In genomic region chr1:156856282-156856785, GRCh38 we compare ENCODE assay signal across 29 cellular contexts. TPM values are rescaled to one million over a fixed set of nuclear protein-coding genes. Genes with fewer than 3 reads are reported as not detected.
"Had no signal": no experiment of that assay in that cellular context is flagged by ENCODE, and none has a peak within 500 bp of the region (broad histone marks: within the 10 kb centered on the region; RNA-seq: fewer than 3 reads in every experiment).

No MANE protein-coding gene starts in this region.

- H3K9me3 Mint-ChIP-seq: activated CD4-positive, alpha-beta T cell treated with anti-CD3 and anti-CD28 coated beads, Interleukin-2, amount 10 ng/mL, durations not matched to agents 7 days and 5 days; activated naive CD4-positive, alpha-beta T cell treated with anti-CD3 and anti-CD28 coated beads for 36 hours; activated naive CD4-positive, alpha-beta T cell treated with anti-CD3 and anti-CD28 coated beads, Interleukin-2, amount 50 U/mL, for 72 hours; activated T-cell treated with anti-CD3 and anti-CD28 coated beads, Interleukin-2, amount 50 U/mL, for 24 hours had no signal

- H3K9me3 ChIP-seq: adrenal gland, body of pancreas, breast epithelium, SJCRH30 had no signal

- ATAC-seq: activated CD4-positive, alpha-beta T cell treated with anti-CD3 and anti-CD28 coated beads for 36 hours; activated CD4-positive, CD25-positive, alpha-beta regulatory T cell treated with anti-CD3 and anti-CD28 coated beads, Interleukin-2, amount 50 U/mL, for 24 hours; activated CD8-positive, alpha-beta T cell treated with anti-CD3 and anti-CD28 coated beads, Interleukin-2, amount 10 ng/mL, durations not matched to agents 7 days and 5 days; activated naive CD4-positive, alpha-beta T cell treated with anti-CD3 and anti-CD28 coated beads, Interleukin-2, amount 50 U/mL, for 72 hours; body of pancreas; Panc1 had no signal

- H3K27ac Mint-ChIP-seq: activated CD4-positive, alpha-beta T cell treated with anti-CD3 and anti-CD28 coated beads for 36 hours; activated CD4-positive, alpha-beta T cell treated with anti-CD3 and anti-CD28 coated beads, Interleukin-2, amount 10 ng/mL, durations not matched to agents 7 days and 5 days; activated CD8-positive, alpha-beta T cell treated with anti-CD3 and anti-CD28 coated beads, Interleukin-2, amount 10 ng/mL, durations not matched to agents 7 days and 5 days; activated naive CD4-positive, alpha-beta T cell treated with anti-CD3 and anti-CD28 coated beads for 36 hours; activated naive CD4-positive, alpha-beta T cell treated with anti-CD3 and anti-CD28 coated beads, Interleukin-2, amount 50 U/mL, for 72 hours; activated T-cell treated with anti-CD3 and anti-CD28 coated beads, Interleukin-2, amount 50 U/mL, for 24 hours had no signal

- DNase-seq: activated CD4-positive, alpha-beta T cell treated with anti-CD3 and anti-CD28 coated beads for 36 hours; activated CD4-positive, alpha-beta T cell treated with anti-CD3 and anti-CD28 coated beads, Interleukin-2, amount 10 ng/mL, durations not matched to agents 7 days and 5 days; activated CD4-positive, alpha-beta T cell treated with anti-CD3 and anti-CD28 coated beads, Interleukin-2, amount 50 U/mL, for 48 hours; activated CD8-positive, alpha-beta T cell treated with anti-CD3 and anti-CD28 coated beads, Interleukin-2, amount 10 ng/mL, durations not matched to agents 7 days and 5 days; activated gamma-delta T cell treated with Interleukin-2 at 50 U/mL for 16 hours; activated naive CD4-positive, alpha-beta T cell treated with anti-CD3 and anti-CD28 coated beads for 36 hours; activated T-cell treated with anti-CD3 and anti-CD28 coated beads, Interleukin-2, amount 50 U/mL, for 24 hours; adrenal gland; body of pancreas; NCI-H1092; NCI-H1436 treated with DMSO at 0.1 percent for 48 hours; NCI-H1694 treated with DMSO at 0.1 percent for 48 hours; NCI-H2029 treated with DMSO at 0.1 percent for 48 hours; NCI-H2107; NCI-H2171; NCI-H510A; NCI-H526; NCI-H748 treated with DMSO at 0.1 percent for 48 hours; NK-92 treated with Interleukin-12 subunit alpha and Interleukin-12 subunit beta, amount 100 ng/mL, for 24 hours; SHP77; SJCRH30; T1000 had no signal

- H3K27ac ChIP-seq: adrenal gland, body of pancreas, breast epithelium, SJCRH30, SK-N-MC had no signal

- H3K36me3 ChIP-seq: adrenal gland, breast epithelium, SJCRH30 had no signal

- H3K4me3 Mint-ChIP-seq: activated CD4-positive, alpha-beta T cell treated with anti-CD3 and anti-CD28 coated beads for 36 hours; activated CD4-positive, alpha-beta T cell treated with anti-CD3 and anti-CD28 coated beads, Interleukin-2, amount 10 ng/mL, durations not matched to agents 7 days and 5 days; activated CD8-positive, alpha-beta T cell treated with anti-CD3 and anti-CD28 coated beads, Interleukin-2, amount 10 ng/mL, durations not matched to agents 7 days and 5 days; activated naive CD4-positive, alpha-beta T cell treated with anti-CD3 and anti-CD28 coated beads for 36 hours; activated T-cell treated with anti-CD3 and anti-CD28 coated beads, Interleukin-2, amount 50 U/mL, for 24 hours had no signal

- H3K4me3 ChIP-seq: adrenal gland, body of pancreas, breast epithelium, SJCRH30, SK-N-MC had no signal

RNA-seq across cellular contexts. Expression of gene INSRR, which starts 2.6 kb away (rescaled TPM):
- total RNA-seq: activated naive CD4-positive, alpha-beta T cell treated with anti-CD3 and anti-CD28 coated beads for 36 hours; M059J; RPMI7951; SJCRH30 had no signal

RNA-seq across cellular contexts. Expression of gene NTRK1, which starts 4.3 kb away (rescaled TPM):
- total RNA-seq: M059J, RPMI7951, SJCRH30 had no signal

RNA-seq across cellular contexts. Expression of gene PEAR1, which starts 37.2 kb away (rescaled TPM):
- total RNA-seq: activated CD4-positive, alpha-beta T cell treated with anti-CD3 and anti-CD28 coated beads for 36 hours; activated naive CD4-positive, alpha-beta T cell treated with anti-CD3 and anti-CD28 coated beads for 36 hours; RPMI7951; SJCRH30 had no signal

RNA-seq across cellular contexts. Expression of gene SH2D2A, which starts 39.7 kb away (rescaled TPM):
- total RNA-seq: SJCRH30 had no signal
